24 cellular contexts compared by ENCODE assay signal in the genomic region with DNA sequence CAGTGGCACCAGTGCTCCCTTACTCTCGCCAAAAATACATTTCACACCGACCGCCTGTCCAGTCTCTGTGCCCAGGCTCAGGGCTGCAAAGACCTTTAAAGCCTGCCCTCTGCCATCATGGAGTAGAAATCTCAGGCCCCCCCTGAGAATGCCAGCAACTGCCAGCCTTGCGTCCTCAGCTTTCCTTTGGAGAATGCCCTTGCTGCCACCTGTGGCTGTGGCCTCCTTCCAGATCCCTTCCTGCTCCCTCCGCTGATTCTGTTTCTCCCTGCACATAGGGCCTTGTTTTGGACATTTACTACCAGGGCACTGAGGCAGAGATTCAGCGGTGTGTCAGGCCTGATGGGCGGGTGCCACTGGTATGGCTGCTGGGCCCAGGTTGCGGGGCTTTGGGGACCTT.
"Had no signal": no experiment of that assay in that cellular context is flagged by ENCODE, and none has a peak within 500 bp of the region (broad histone marks: within the 10 kb centered on the region; RNA-seq: fewer than 3 reads in every experiment).

No MANE protein-coding gene starts in this region.

- H3K4me3 Mint-ChIP-seq: immature natural killer cell; natural killer cell; stimulated activated naive B cell treated with anti-CD40 and anti-IgM and Interleukin-4, amounts not matched to agents 10 μg/mL and 1 μg/mL and 100 μg/mL, for 72 hours; stimulated activated naive CD8-positive, alpha-beta T cell treated with anti-CD3 and anti-CD28 coated beads, Interleukin-15, Interleukin-2, amounts not matched to agents 100 ng/mL and 50 ng/mL, for 24 hours had no signal

- H3K36me3 Mint-ChIP-seq: natural killer cell had no signal

- H3K4me1 ChIP-seq: esophagus muscularis mucosa, foreskin keratinocyte, heart right ventricle, lower lobe of right lung, prostate gland, sigmoid colon, tibial nerve, upper lobe of left lung had no signal

- H3K4me3 ChIP-seq: coronary artery, esophagus muscularis mucosa, heart right ventricle, lower lobe of right lung, prostate gland, sigmoid colon, skin epidermis, spleen, thoracic aorta, tibial nerve, upper lobe of left lung had no signal

- H3K9me3 Mint-ChIP-seq: immature natural killer cell; natural killer cell; stimulated activated naive B cell treated with anti-CD40 and anti-IgM and Interleukin-4, amounts not matched to agents 10 μg/mL and 1 μg/mL and 100 μg/mL, for 72 hours; stimulated activated naive CD8-positive, alpha-beta T cell treated with anti-CD3 and anti-CD28 coated beads, Interleukin-15, Interleukin-2, amounts not matched to agents 100 ng/mL and 50 ng/mL, for 24 hours had no signal

- H3K27me3 Mint-ChIP-seq: stimulated activated naive B cell treated with anti-CD40 and anti-IgM and Interleukin-4, amounts not matched to agents 10 μg/mL and 1 μg/mL and 100 μg/mL, for 72 hours; stimulated activated naive CD8-positive, alpha-beta T cell treated with anti-CD3 and anti-CD28 coated beads, Interleukin-15, Interleukin-2, amounts not matched to agents 100 ng/mL and 50 ng/mL, for 24 hours had no signal

- ATAC-seq: foreskin keratinocyte; heart right ventricle; left ventricle myocardium superior; natural killer cell; right cardiac atrium; stimulated activated naive B cell treated with anti-CD40 and anti-IgM and Interleukin-4, amounts not matched to agents 10 μg/mL and 1 μg/mL and 100 μg/mL, for 72 hours had no signal

- H3K36me3 ChIP-seq: prostate gland had no signal

- H3K9me3 ChIP-seq: esophagus muscularis mucosa, heart right ventricle, lower lobe of right lung, prostate gland, sigmoid colon, spleen, thoracic aorta, tibial nerve, upper lobe of left lung had no signal

- H3K27ac ChIP-seq: coronary artery, esophagus muscularis mucosa, foreskin keratinocyte, heart right ventricle, lower lobe of right lung, prostate gland, sigmoid colon, skin epidermis, spleen, thoracic aorta, tibial nerve, upper lobe of left lung had no signal

- H3K4me1 Mint-ChIP-seq: immature natural killer cell; natural killer cell; stimulated activated naive B cell treated with anti-CD40 and anti-IgM and Interleukin-4, amounts not matched to agents 10 μg/mL and 1 μg/mL and 100 μg/mL, for 72 hours had no signal

- H3K27ac Mint-ChIP-seq: natural killer cell; stimulated activated naive B cell treated with anti-CD40 and anti-IgM and Interleukin-4, amounts not matched to agents 10 μg/mL and 1 μg/mL and 100 μg/mL, for 72 hours had no signal

- DNase-seq: dermis blood vessel endothelial cell; effector memory CD4-positive, alpha-beta T cell; foreskin keratinocyte; glutamatergic neuron; heart right ventricle; hypothalamus; immature natural killer cell; islet precursor cell; left ventricle myocardium superior; lower lobe of right lung; natural killer cell; right cardiac atrium; sigmoid colon; spleen; stimulated activated CD4-positive, alpha-beta T cell treated with anti-CD3 and anti-CD28 coated beads, Interleukin-2, amount 100 ng/mL, for 48 hours; stimulated activated naive B cell treated with anti-CD40 and anti-IgM and Interleukin-4, amounts not matched to agents 10 μg/mL and 1 μg/mL and 100 μg/mL, for 72 hours; upper lobe of left lung had no signal

- H3K27me3 ChIP-seq: esophagus muscularis mucosa, foreskin keratinocyte, heart right ventricle, sigmoid colon, spleen, tibial nerve, upper lobe of left lung had no signal
